Comparison of ENCODE assay signal across 1 cellular context in the genomic region with DNA sequence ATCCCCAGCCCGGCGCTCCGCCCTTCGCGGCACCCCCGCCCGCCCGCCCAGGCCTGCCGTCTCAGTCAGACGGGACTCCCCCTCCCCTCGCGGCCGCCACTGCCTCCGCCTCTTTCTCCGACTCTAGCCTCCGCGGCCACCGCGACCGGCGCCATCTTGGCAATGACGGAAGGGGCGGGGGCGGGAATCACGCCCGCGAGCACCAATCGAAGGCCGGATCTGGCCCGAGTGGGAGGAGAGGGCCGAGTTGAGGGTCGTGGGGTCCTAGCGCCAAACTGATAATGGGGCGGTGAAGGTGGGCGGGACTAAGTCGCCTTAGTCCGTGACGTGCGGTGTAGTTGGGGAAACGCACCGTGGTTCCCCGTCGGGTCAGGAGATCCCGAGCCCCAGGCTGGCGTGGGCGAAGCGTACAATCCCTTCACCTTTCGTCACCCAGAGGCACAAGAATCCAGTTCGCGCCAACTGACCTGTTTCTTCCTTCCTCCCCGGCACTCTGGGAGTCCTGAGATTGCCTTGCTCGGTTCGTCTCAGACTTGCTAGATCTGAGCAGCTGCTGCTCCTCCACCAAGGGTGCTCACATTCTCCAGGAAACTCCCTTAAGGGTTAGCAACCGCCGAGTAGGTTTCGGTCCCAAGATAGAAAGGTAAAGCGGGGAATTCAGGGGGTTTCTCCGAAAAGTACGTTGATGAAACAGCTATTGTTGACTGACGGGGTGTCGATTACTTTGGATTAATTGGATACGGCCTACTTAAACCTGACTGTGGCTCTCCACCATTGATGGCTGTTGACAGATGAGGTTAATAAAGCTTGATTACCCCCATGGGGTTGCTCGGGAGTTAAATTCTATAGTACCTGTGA.
TF ChIP-seq lines count a peak whose summit lies in the region.

TSS of gene DENND4A (minus strand) at position 164 of the 858 bp plus-strand sequence. CDS start 35,843 bp downstream, outside the sequence.

TF ChIP-seq in SK-N-SH, 30 proteins besides CTCF, POLR2A, EP300 and RAD21 (continued from another document):
- TF ChIP-seq, protein P1, sequence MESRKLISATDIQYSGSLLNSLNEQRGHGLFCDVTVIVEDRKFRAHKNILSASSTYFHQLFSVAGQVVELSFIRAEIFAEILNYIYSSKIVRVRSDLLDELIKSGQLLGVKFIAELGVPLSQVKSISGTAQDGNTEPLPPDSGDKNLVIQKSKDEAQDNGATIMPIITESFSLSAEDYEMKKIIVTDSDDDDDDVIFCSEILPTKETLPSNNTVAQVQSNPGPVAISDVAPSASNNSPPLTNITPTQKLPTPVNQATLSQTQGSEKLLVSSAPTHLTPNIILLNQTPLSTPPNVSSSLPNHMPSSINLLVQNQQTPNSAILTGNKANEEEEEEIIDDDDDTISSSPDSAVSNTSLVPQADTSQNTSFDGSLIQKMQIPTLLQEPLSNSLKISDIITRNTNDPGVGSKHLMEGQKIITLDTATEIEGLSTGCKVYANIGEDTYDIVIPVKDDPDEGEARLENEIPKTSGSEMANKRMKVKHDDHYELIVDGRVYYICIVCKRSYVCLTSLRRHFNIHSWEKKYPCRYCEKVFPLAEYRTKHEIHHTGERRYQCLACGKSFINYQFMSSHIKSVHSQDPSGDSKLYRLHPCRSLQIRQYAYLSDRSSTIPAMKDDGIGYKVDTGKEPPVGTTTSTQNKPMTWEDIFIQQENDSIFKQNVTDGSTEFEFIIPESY (IDR thresholded peaks at IDR 0.05; ENCODE audit: borderline replicate concordance, low read depth): no peak
- TF ChIP-seq, protein P2, sequence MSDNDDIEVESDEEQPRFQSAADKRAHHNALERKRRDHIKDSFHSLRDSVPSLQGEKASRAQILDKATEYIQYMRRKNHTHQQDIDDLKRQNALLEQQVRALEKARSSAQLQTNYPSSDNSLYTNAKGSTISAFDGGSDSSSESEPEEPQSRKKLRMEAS (IDR thresholded peaks at IDR 0.05; ENCODE audit: low read depth): peak; percentile 79
- TF ChIP-seq USF2 (IDR thresholded peaks at IDR 0.05; ENCODE audit: borderline replicate concordance, low read depth, low read length) (no peak), RCOR1 (IDR thresholded peaks at IDR 0.05; ENCODE audit: low read length) (no peak; the same call in 1 of the 2 replicates), FOXM1 (IDR thresholded peaks at IDR 0.05; ENCODE audit: low read depth) (no peak), GATA2 (CRISPR knock-in tag; IDR thresholded peaks at IDR 0.05) (peak; percentile 19; the same call in 1 of the 2 replicates), MEF2A (IDR thresholded peaks at IDR 0.05; ENCODE audit: borderline replicate concordance, low read depth) (no peak), FOSL2 (IDR thresholded peaks at IDR 0.05; ENCODE audit: borderline replicate concordance, low read depth) (no peak), MXI1 (IDR thresholded peaks at IDR 0.05; ENCODE audit: low read depth, low read length) (peak; percentile 60), RXRA (IDR thresholded peaks at IDR 0.05; ENCODE audit: borderline replicate concordance, low read depth) (no peak)
- TF ChIP-seq, protein P3, sequence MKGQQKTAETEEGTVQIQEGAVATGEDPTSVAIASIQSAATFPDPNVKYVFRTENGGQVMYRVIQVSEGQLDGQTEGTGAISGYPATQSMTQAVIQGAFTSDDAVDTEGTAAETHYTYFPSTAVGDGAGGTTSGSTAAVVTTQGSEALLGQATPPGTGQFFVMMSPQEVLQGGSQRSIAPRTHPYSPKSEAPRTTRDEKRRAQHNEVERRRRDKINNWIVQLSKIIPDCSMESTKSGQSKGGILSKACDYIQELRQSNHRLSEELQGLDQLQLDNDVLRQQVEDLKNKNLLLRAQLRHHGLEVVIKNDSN (IDR thresholded peaks at IDR 0.05; ENCODE audit: borderline replicate concordance, low read depth): no peak
